17 cellular contexts compared by ENCODE assay signal in genomic region chr15:57403007-57403406, GRCh38. TPM values are rescaled to one million over a fixed set of nuclear protein-coding genes. Genes with fewer than 3 reads are reported as not detected.
DNase-seq lines count a peak whose midpoint lies in the region; ATAC-seq, FAIRE-seq and TF ChIP-seq lines count a peak whose summit lies in the region.
"Had no signal": no experiment of that assay in that cellular context is flagged by ENCODE, and none has a peak within 500 bp of the region (broad histone marks: within the 10 kb centered on the region; RNA-seq: fewer than 3 reads in every experiment).

No MANE protein-coding gene starts in this region.

- no peaks in the 10 kb centered on the region for H3K36me3 Mint-ChIP-seq in neural progenitor cell
- H3K36me3 Mint-ChIP-seq: CD4-positive, CD25-positive, alpha-beta regulatory T cell had no signal

- H2AK5ac ChIP-seq in H1 (ENCODE audit: low read depth, low read length): peak overlapping the region; percentile 11; the same call in 1 of the 2 replicates

- no peak overlapping the region for H2BK5ac ChIP-seq in H1 (ENCODE audit: low read depth, low read length)

- no peak for TF ChIP-seq CTCF in H1 (IDR thresholded peaks at IDR 0.05; ENCODE audit: control extremely low read depth in 1 of 3, insufficient read depth in 1 of 3, low read depth in 1 of 3, low read length in 3 of 3)
- no peak for TF ChIP-seq CTCF in neural progenitor cell (IDR thresholded peaks at IDR 0.05)

- H3K36me3 ChIP-seq in HUES6 (ENCODE audit: control insufficient read depth, insufficient read depth, low read length): no peaks in the 10 kb centered on the region
- peaks cover 0 to 27% (median 0%) of the 10 kb centered on the region in 4 experiments; a peak in 3 of 8 replicates for H3K36me3 ChIP-seq in H1 (ENCODE audit: control insufficient read depth in 2 of 4, insufficient read depth in 4 of 4, low read length in 3 of 4)
- no peaks in the 10 kb centered on the region for H3K36me3 ChIP-seq in iPS-15b (ENCODE audit: control insufficient read depth, insufficient read depth, low read length)
- no peaks in the 10 kb centered on the region for H3K36me3 ChIP-seq in neural progenitor cell
- H3K36me3 ChIP-seq: MG63 had no signal

- H3K4me1 ChIP-seq in HUES6 (ENCODE audit: control insufficient read depth, insufficient read depth, low read length) (peaks cover 45% of the 10 kb centered on the region), H1 (replicated peaks in 1 of 4; ENCODE audit: control insufficient read depth in 3 of 4, insufficient read depth in 4 of 4, low read length in 3 of 4) (peaks cover 7 to 24% (median 14%) of the 10 kb centered on the region in 4 experiments), iPS-15b (ENCODE audit: control insufficient read depth, insufficient read depth, low read length) (peaks cover 23% of the 10 kb centered on the region), neural progenitor cell (peaks cover 11% of the 10 kb centered on the region)

- peaks cover 0 to 90% of the 10 kb centered on the region in 2 experiments; a peak in 2 of 4 replicates for H3K79me2 ChIP-seq in H1 (ENCODE audit: control insufficient read depth in 1 of 2, insufficient read depth in 2 of 2, low read length in 2 of 2)
- no peaks in the 10 kb centered on the region for H3K79me2 ChIP-seq in neural progenitor cell (ENCODE audit: low read depth)

- H3K27me3 Mint-ChIP-seq in neural progenitor cell (ENCODE audit: insufficient read depth, low read depth): peaks cover 6% of the 10 kb centered on the region

- H3K27me3 ChIP-seq in HUES6 (ENCODE audit: control insufficient read depth, insufficient read depth, low read length) (no peaks in the 10 kb centered on the region), H1 (replicated peaks in 1 of 4; ENCODE audit: control insufficient read depth in 3 of 4, extremely low read depth in 1 of 4, insufficient read depth in 3 of 4, low read length in 3 of 4) (no peaks in the 10 kb centered on the region), iPS-15b (ENCODE audit: control insufficient read depth, insufficient read depth, low read length) (no peaks in the 10 kb centered on the region), neural progenitor cell (no peaks in the 10 kb centered on the region)
- H3K27me3 ChIP-seq: MG63 had no signal

- H3K4me3 ChIP-seq in HUES6 (ENCODE audit: low read depth, low read length) (no peak overlapping the region), H1 (ENCODE audit: extremely low read depth in 1 of 4, insufficient read depth in 2 of 4, low read depth in 3 of 4, low read length in 4 of 4) (no peak overlapping the region), iPS-15b (ENCODE audit: low read depth, low read length) (no peak overlapping the region), neural progenitor cell (no peak overlapping the region)
- H3K4me3 ChIP-seq: MG63 had no signal

- no peaks in the 10 kb centered on the region for H3K23me2 ChIP-seq in H1 (ENCODE audit: low read depth, low read length)

- H4K91ac ChIP-seq in H1 (replicated peaks; ENCODE audit: insufficient read length, low read length): no peak overlapping the region

- H3K4ac ChIP-seq in H1 (replicated peaks; ENCODE audit: insufficient read length, low read depth, low read length): no peak overlapping the region

- TF ChIP-seq POLR2A in H1 (IDR thresholded peaks at IDR 0.05; ENCODE audit: control extremely low read depth in 1 of 2, low read depth in 2 of 2, low read length in 2 of 2): no peak

- H2BK20ac ChIP-seq in H1 (ENCODE audit: low read length): no peak overlapping the region

- H2AFZ ChIP-seq in H1 (ENCODE audit: low read length): no peak overlapping the region
- H2AFZ ChIP-seq in neural progenitor cell (replicated peaks): no peak overlapping the region

- no peak overlapping the region for H2BK12ac ChIP-seq in H1 (ENCODE audit: low read depth, low read length)

- TF ChIP-seq RAD21 in H1 (IDR thresholded peaks at IDR 0.05 in 1 of 2, conservative IDR thresholded peaks at IDR 0.05 in 1 of 2; ENCODE audit: low read depth in 2 of 2, low read length in 2 of 2): no peak

- no peak for TF ChIP-seq EP300 in H1 (IDR thresholded peaks at IDR 0.05; ENCODE audit: borderline replicate concordance in 1 of 2, low read depth in 2 of 2, low read length in 2 of 2)

- H2BK120ac ChIP-seq in H1 (replicated peaks; ENCODE audit: low read depth, low read length): no peak overlapping the region

- no peak for FAIRE-seq in H1 (lab: Jason Lieb, UNC)

- no peak overlapping the region for H3K56ac ChIP-seq in H1 (replicated peaks; ENCODE audit: insufficient read length, low read depth, low read length)

- no peak overlapping the region for H3K23ac ChIP-seq in H1 (ENCODE audit: insufficient read length)

- POLR2A ChIA-PET in H1 (lab: Charles Lee; ENCODE audit: partially characterized antibody): interaction anchor here (1.4 to 4.1 kb wide), 4 partner anchors 10 to 26 kb away, joined by 4 to 30 read pairs (median 4); no protein-coding TSS in a partner anchor

- whole genome bisulfite sequencing in H1 (ENCODE audit: extremely low coverage in 1 of 2, insufficient coverage in 1 of 2, insufficient read length in 1 of 2, insufficient replicate concordance in 2 of 2, low coverage in 1 of 2, low lambda C conversion rate in 2 of 2, missing lambda C conversion rate in 1 of 2), 2 experiments: 79% methylated on average over 3 of the region's 3 CpGs; no CpG with 5 or more reads in 1 of the 2 experiments

- H2BK15ac ChIP-seq in H1 (ENCODE audit: low read length): no peak overlapping the region

- H3K18ac ChIP-seq in H1 (ENCODE audit: extremely low read depth, low read length): no peak overlapping the region

- no peaks in the 10 kb centered on the region for H3F3A ChIP-seq in neural progenitor cell (ENCODE audit: low read depth)

- peaks cover 14% of the 10 kb centered on the region for H3K79me1 ChIP-seq in H1 (ENCODE audit: low read depth, low read length)

- DNase-seq in H1 (ENCODE audit: low read depth in 1 of 2, low spot score in 2 of 2) (no peak), neural progenitor cell (ENCODE audit: low spot score) (no peak), cerebellar nuclear complex (lab: John Stamatoyannopoulos, UW) (no peak), GM19238 (ENCODE audit: insufficient read length, low spot score) (no peak)
- DNase-seq in activated naive CD4-positive, alpha-beta T cell (lab: John Stamatoyannopoulos, UW): no peak
- DNase-seq: ACHN; Calu3; CD4-positive, CD25-positive, alpha-beta regulatory T cell; MG63; NCI-H1105 treated with DMSO at 0.1 percent for 48 hours; NCI-H187 treated with DMSO at 0.1 percent for 48 hours; NCI-H2171; NCI-H774 had no signal

- H4K5ac ChIP-seq in H1 (ENCODE audit: insufficient read length, low read depth, low read length): no peak overlapping the region

- H3K4me3 Mint-ChIP-seq in neural progenitor cell: no peak overlapping the region
- H3K4me3 Mint-ChIP-seq: CD4-positive, CD25-positive, alpha-beta regulatory T cell had no signal

- H3K27ac ChIP-seq in HUES6 (ENCODE audit: low read depth, low read length) (peak overlapping the region; percentile 27; the same call in 1 of the 2 replicates), H1 (ENCODE audit: low read depth, low read length) (no peak overlapping the region), neural progenitor cell (no peak overlapping the region)

- no peak overlapping the region for H3K14ac ChIP-seq in H1 (ENCODE audit: insufficient read length)

- CTCF ChIA-PET in H1 (lab: Charles Lee; ENCODE audit: partially characterized antibody): interaction anchor here (1.0 kb wide), 1 partner anchor 63 kb away, joined by 4 read pairs; no protein-coding TSS in a partner anchor

- no peak overlapping the region for H4K8ac ChIP-seq in H1 (ENCODE audit: extremely low read depth, insufficient read depth, low read length)

- H4K20me1 ChIP-seq in H1 (replicated peaks in 1 of 2; ENCODE audit: control insufficient read depth in 1 of 2, insufficient read depth in 2 of 2, low read length in 2 of 2) (peaks cover 0 to 2% of the 10 kb centered on the region in 2 experiments), neural progenitor cell (ENCODE audit: low read depth) (no peaks in the 10 kb centered on the region)

- no peak for ATAC-seq in HG03521 (IDR thresholded peaks at IDR 0.05; ENCODE audit: unreplicated experiment)
- ATAC-seq: HCT116 had no signal

- H3K9ac ChIP-seq in HUES6 (ENCODE audit: low read length): no peak overlapping the region
- no peak overlapping the region for H3K9ac ChIP-seq in H1 (replicated peaks in 1 of 4; ENCODE audit: extremely low read depth in 1 of 4, low read depth in 3 of 4, low read length in 3 of 4)
- peak overlapping the region; percentile 4 for H3K9ac ChIP-seq in iPS-15b (ENCODE audit: low read depth, low read length)
- no peak overlapping the region for H3K9ac ChIP-seq in neural progenitor cell

- H3K9me3 Mint-ChIP-seq in neural progenitor cell: no peaks in the 10 kb centered on the region

- no peaks in the 10 kb centered on the region for H3K9me3 ChIP-seq in HUES6 (ENCODE audit: control insufficient read depth, insufficient read depth, low read depth, low read length)
- H3K9me3 ChIP-seq in H1 (ENCODE audit: insufficient read depth in 2 of 2, low read depth in 1 of 2, low read length in 1 of 2): no peaks in the 10 kb centered on the region; a peak in 1 of 4 replicates
- H3K9me3 ChIP-seq in iPS-15b (ENCODE audit: control insufficient read depth, insufficient read depth, low read length): no peaks in the 10 kb centered on the region
- no peaks in the 10 kb centered on the region for H3K9me3 ChIP-seq in neural progenitor cell (ENCODE audit: low read depth)
- H3K9me3 ChIP-seq: MG63 had no signal

- H3K4me2 ChIP-seq in H1 (ENCODE audit: insufficient read depth in 1 of 2, low read depth in 2 of 2, low read length in 2 of 2): no peak overlapping the region
- peak overlapping the region; percentile 18 for H3K4me2 ChIP-seq in neural progenitor cell

- peaks cover 11% of the 10 kb centered on the region for H3K4me1 Mint-ChIP-seq in neural progenitor cell
- H3K4me1 Mint-ChIP-seq: CD4-positive, CD25-positive, alpha-beta regulatory T cell had no signal

- H3K27ac Mint-ChIP-seq in neural progenitor cell: no peak overlapping the region
- H3K27ac Mint-ChIP-seq: CD4-positive, CD25-positive, alpha-beta regulatory T cell had no signal

TF ChIP-seq in H1, 55 proteins besides CTCF, POLR2A, EP300 and RAD21 (continues in another document):
- TF ChIP-seq MAX (IDR thresholded peaks at IDR 0.05): no peak
- TF ChIP-seq KDM1A (IDR thresholded peaks at IDR 0.05; ENCODE audit: borderline replicate concordance, low read length): no peak

RNA-seq across cellular contexts. Expression of gene CGNL1, which starts 26.7 kb away (rescaled TPM):
- total RNA-seq in H1 (2021; fragmentation: NEBNext Ultra II Directional; extraction: Animal tissue kit (Norgen Biotek cat#: 25700)): 72.7 and 75.6 TPM in 2 replicates
- polyA plus RNA-seq in H1 (2011; rRNA removed): 20.4 and 21.8 TPM in 2 replicates
- polyA plus RNA-seq in H1 (2011; cell fraction: cytosol; rRNA removed): 26.8 TPM
- polyA plus RNA-seq in H1 (2011; cell fraction: nucleus; rRNA removed): 42.9 TPM
- polyA plus RNA-seq in H1 (2012, experiment 1 of 2): 52.8 to 62.1 TPM (median 54.3 TPM) in 4 replicates
- 4.5 TPM for polyA plus RNA-seq in H1 (2012, experiment 2 of 2)
- 23.5 TPM for polyA plus RNA-seq in H1 (2013, experiment 1 of 2)
- polyA plus RNA-seq in H1 (2013, experiment 2 of 2): 21.9 TPM
- polyA minus RNA-seq in H1 (2011; rRNA and poly(A)+ RNA removed): 52.9 and 54.8 TPM in 2 replicates
- polyA minus RNA-seq in H1 (2011; cell fraction: cytosol; rRNA and poly(A)+ RNA removed): 43.2 TPM
- polyA minus RNA-seq in H1 (2011; cell fraction: nucleus; rRNA and poly(A)+ RNA removed): 56.4 TPM
- total RNA-seq in neural progenitor cell (ENCODE audit: low replicate concordance): 3.0 and 4.0 TPM in 2 replicates
- total RNA-seq: CD4-positive, CD25-positive, alpha-beta regulatory T cell had no signal
- polyA plus RNA-seq: CD4-positive, CD25-positive, alpha-beta regulatory T cell had no signal

Comparison
In these comparisons a context has a peak if more than half of its experiments do, and no peak if none do; other contexts are left out.
1. RNA of gene CGNL1, which starts 26.7 kb away (total RNA-seq): 72.7 to 75.6 TPM in H1; 3.0 to 4.0 TPM in neural progenitor cell; every median in the first group is over 10 times any median in the second.